ENCODE assay signal across 10 cellular contexts in genomic region chr1:220711086-220711809, GRCh38. TPM values are rescaled to one million over a fixed set of nuclear protein-coding genes. Genes with fewer than 3 reads are reported as not detected.
DNase-seq lines count a peak whose midpoint lies in the region; ATAC-seq and TF ChIP-seq lines count a peak whose summit lies in the region.
"Had no signal": no experiment of that assay in that cellular context is flagged by ENCODE, and none has a peak within 500 bp of the region (broad histone marks: within the 10 kb centered on the region; RNA-seq: fewer than 3 reads in every experiment).

No MANE protein-coding gene starts in this region.

- no peak for DNase-seq in activated CD4-positive, alpha-beta T cell treated with anti-CD3 and anti-CD28 coated beads for 36 hours
- no peak for DNase-seq in NCI-H1417 (lab: John Stamatoyannopoulos, UW)
- DNase-seq in NCI-H2081 (lab: John Stamatoyannopoulos, UW), result no peak
- DNase-seq in nephron progenitor cell, result no peak
- DNase-seq: effector memory CD4-positive, alpha-beta T cell had no signal

- no peaks in the 10 kb centered on the region for H3K9me3 ChIP-seq in liver (ENCODE audit: control insufficient read depth in 4 of 4, low read length in 3 of 4)

- H3K36me3 ChIP-seq in liver (ENCODE audit: control insufficient read depth in 4 of 4, insufficient read depth in 3 of 4, low read depth in 1 of 4, low read length in 3 of 4), result no peaks in the 10 kb centered on the region

- H3K27me3 Mint-ChIP-seq in activated CD4-positive, alpha-beta T cell treated with anti-CD3 and anti-CD28 coated beads for 36 hours, result peaks cover 3% of the 10 kb centered on the region
- H3K27me3 Mint-ChIP-seq in nephron progenitor cell (ENCODE audit: low read depth, poor library complexity), result peaks cover 16% of the 10 kb centered on the region

- 71% methylated on average over 9 of the region's 9 CpGs for WGBS in liver

- no peak overlapping the region for H3K9ac ChIP-seq in liver (ENCODE audit: low read depth in 1 of 2, low read length in 2 of 2)

- POLR2A ChIA-PET in activated CD4-positive, alpha-beta T cell treated with anti-CD3 and anti-CD28 coated beads for 36 hours (lab: Charles Lee), result no interaction called here

- intact Hi-C loops in activated CD4-positive, alpha-beta T cell treated with anti-CD3 and anti-CD28 coated beads for 36 hours (cut with DNase I, micrococcal nuclease), result no loop called here

- no peaks in the 10 kb centered on the region for H3K27me3 ChIP-seq in liver (ENCODE audit: control insufficient read depth in 4 of 4, insufficient read depth in 4 of 4, low read length in 3 of 4)

- peak; percentile 94 for ATAC-seq in GM18868 (IDR thresholded peaks at IDR 0.05; ENCODE audit: unreplicated experiment)
- peak; percentile 81 for ATAC-seq in HG02571 (IDR thresholded peaks at IDR 0.05; ENCODE audit: unreplicated experiment)
- peak; percentile 88 for ATAC-seq in HG03565 (IDR thresholded peaks at IDR 0.05; ENCODE audit: unreplicated experiment)
- ATAC-seq in activated CD4-positive, alpha-beta T cell treated with anti-CD3 and anti-CD28 coated beads for 36 hours, result no peak

- H3K27ac ChIP-seq in liver (ENCODE audit: low read depth in 1 of 2, low read length in 2 of 2), result no peak overlapping the region

- H3K9me3 Mint-ChIP-seq in activated CD4-positive, alpha-beta T cell treated with anti-CD3 and anti-CD28 coated beads for 36 hours (ENCODE audit: low read depth), result peaks cover 7% of the 10 kb centered on the region
- H3K9me3 Mint-ChIP-seq in nephron progenitor cell, result peaks cover 21% of the 10 kb centered on the region

- H3K4me1 Mint-ChIP-seq in activated CD4-positive, alpha-beta T cell treated with anti-CD3 and anti-CD28 coated beads for 36 hours, result no peaks in the 10 kb centered on the region
- H3K4me1 Mint-ChIP-seq in nephron progenitor cell, result peaks cover 8% of the 10 kb centered on the region

- no peak overlapping the region for H3K4me3 ChIP-seq in liver (ENCODE audit: low read depth in 1 of 3, low read length in 3 of 3)

- no peaks in the 10 kb centered on the region for H3K36me3 Mint-ChIP-seq in activated CD4-positive, alpha-beta T cell treated with anti-CD3 and anti-CD28 coated beads for 36 hours (ENCODE audit: low read depth)
- no peaks in the 10 kb centered on the region for H3K36me3 Mint-ChIP-seq in nephron progenitor cell (ENCODE audit: low read depth)

- no peak for TF ChIP-seq RAD21 in liver (IDR thresholded peaks at IDR 0.05)

- H3K4me1 ChIP-seq in liver (ENCODE audit: control insufficient read depth in 4 of 4, insufficient read depth in 4 of 4, low read length in 3 of 4), result peaks cover 6 to 29% (median 19%) of the 10 kb centered on the region in 4 donors

- TF ChIP-seq CTCF in liver (IDR thresholded peaks at IDR 0.05; ENCODE audit: low read depth, low read length, missing input control) (no peak), nephron progenitor cell (IDR thresholded peaks at IDR 0.05) (no peak)

- H3K27ac Mint-ChIP-seq in activated CD4-positive, alpha-beta T cell treated with anti-CD3 and anti-CD28 coated beads for 36 hours, result no peak overlapping the region
- no peak overlapping the region for H3K27ac Mint-ChIP-seq in nephron progenitor cell

- no peak overlapping the region for H3K4me3 Mint-ChIP-seq in activated CD4-positive, alpha-beta T cell treated with anti-CD3 and anti-CD28 coated beads for 36 hours
- no peak overlapping the region for H3K4me3 Mint-ChIP-seq in nephron progenitor cell

- CTCF ChIA-PET in activated CD4-positive, alpha-beta T cell treated with anti-CD3 and anti-CD28 coated beads for 36 hours (lab: Charles Lee), result interaction anchor here (0.6 to 1.4 kb wide), 2 partner anchors 15 to 20 kb away, joined by 3 to 4 read pairs; no protein-coding TSS in a partner anchor

TF ChIP-seq in liver, 16 proteins besides CTCF, POLR2A, EP300 and RAD21:
- TF ChIP-seq HNF4A (conservative IDR thresholded peaks at IDR 0.05) (peak; percentile 8 to 15), FOXA2 (IDR thresholded peaks at IDR 0.05) (no peak), RXRA (IDR thresholded peaks at IDR 0.05) (peak in 1 of 2 donors; percentile 16)

RNA-seq across cellular contexts. Expression of gene C1orf115, which starts 21.1 kb away (rescaled TPM):
- 10 to 100 TPM; 29.6 to 56.6 TPM for total RNA-seq in liver
- 10 to 100 TPM; 37.3 to 43.7 TPM for polyA plus RNA-seq in liver
- under 1 TPM; 0.63 to 0.78 TPM for total RNA-seq in activated CD4-positive, alpha-beta T cell treated with anti-CD3 and anti-CD28 coated beads for 36 hours

RNA-seq across cellular contexts. Expression of gene MTARC2, which starts 36.9 kb away (rescaled TPM):
- total RNA-seq in liver, result 10 to 100 TPM; 24.9 to 96.1 TPM
- polyA plus RNA-seq in liver, result 10 to 100 TPM; 65.4 to 77.5 TPM
- not detected for total RNA-seq in activated CD4-positive, alpha-beta T cell treated with anti-CD3 and anti-CD28 coated beads for 36 hours
- total RNA-seq: T-helper 2 cell treated with Interferon-gamma antibody and Interleukin-4, amounts not matched to agents 100 ng/mL and 5 ng/mL, for 36 hours had no signal

Comparison
In these comparisons a context has a peak if more than half of its experiments do, and no peak if none do; other contexts are left out.
1. RNA of gene C1orf115, which starts 21.1 kb away (total RNA-seq): 29.6 to 56.6 TPM in liver; 0.63 to 0.78 TPM in activated CD4-positive, alpha-beta T cell treated with anti-CD3 and anti-CD28 coated beads for 36 hours; every median in the first group is over 10 times any median in the second.
2. RNA of gene MTARC2, which starts 36.9 kb away (total RNA-seq): 24.9 to 96.1 TPM in liver; not detected in activated CD4-positive, alpha-beta T cell treated with anti-CD3 and anti-CD28 coated beads for 36 hours; every median in the first group is over 10 times any median in the second.